ENCODE assay signal across 8 cellular contexts in the genomic region with DNA sequence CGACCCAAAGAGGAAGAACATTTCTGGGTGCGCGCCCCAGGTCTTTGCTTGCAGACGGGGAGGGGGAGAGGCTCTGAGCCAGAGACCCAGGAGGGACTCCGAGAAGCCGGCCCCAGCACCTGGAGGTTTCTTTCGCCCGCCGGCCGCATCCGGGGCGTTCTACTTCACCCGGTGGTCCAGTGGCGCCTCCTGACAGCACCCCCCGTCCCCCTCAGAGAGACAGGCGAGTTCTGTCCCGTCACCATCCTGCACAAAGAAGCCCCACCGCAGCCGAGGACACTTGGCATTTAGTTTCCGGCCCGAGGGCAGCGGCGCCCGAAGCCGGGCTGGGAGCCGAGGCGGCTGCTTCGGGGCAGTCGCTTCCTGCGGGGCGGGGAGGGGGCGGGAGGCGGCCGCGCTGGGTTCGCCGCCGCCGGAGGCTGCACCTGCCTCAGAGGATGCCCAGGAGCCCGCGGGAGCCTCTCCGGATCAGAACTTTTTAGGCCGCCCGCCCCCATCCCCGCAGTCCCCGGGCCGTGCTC. TPM values are rescaled to one million over a fixed set of nuclear protein-coding genes. Genes with fewer than 3 reads are reported as not detected.
A peak's percentile ranks its signal among the peaks of the same experiment; 100 is the strongest.
DNase-seq lines count a peak whose midpoint lies in the region; ATAC-seq and TF ChIP-seq lines count a peak whose summit lies in the region.

TMEM178B (plus strand) TSS at position 424 of the 521 bp plus-strand sequence.

- TF ChIP-seq POLR2A in vagina (IDR thresholded peaks at IDR 0.05) = no peak

- no peak within 1 kb of the TSS for H3K27ac Mint-ChIP-seq in mesothelial cell of epicardium

- no peaks in the 10 kb centered on the region for H3K9me3 Mint-ChIP-seq in mesothelial cell of epicardium

- CTCF ChIA-PET in Panc1 (lab: Charles Lee) = no interaction called here

- peak; percentile 20 for ATAC-seq in Panc1

- in situ Hi-C loops in Panc1 (cut with HindIII; ENCODE audit: low pct_unique_long_range_greater_than_20kb, low sequenced_read_pairs) = no loop called here

- H3K9me3 ChIP-seq in Panc1 (ENCODE audit: control insufficient read depth, insufficient read depth, low read depth, low read length) = no peaks in the 10 kb centered on the region
- no peaks in the 10 kb centered on the region for H3K9me3 ChIP-seq in effector memory CD4-positive, alpha-beta T cell (ENCODE audit: control insufficient read depth, low read length)
- H3K9me3 ChIP-seq in vagina = no peaks in the 10 kb centered on the region

- H3K4me3 Mint-ChIP-seq in mesothelial cell of epicardium = peak within 1 kb of the TSS; percentile 65

- H3K27ac ChIP-seq in Panc1 (ENCODE audit: low read length) (no peak within 1 kb of the TSS), vagina (no peak within 1 kb of the TSS)
- no peak within 1 kb of the TSS for H3K27ac ChIP-seq in effector memory CD4-positive, alpha-beta T cell (ENCODE audit: insufficient read depth, low read length, poor library complexity, severe bottlenecking)

- no peaks in the 10 kb centered on the region for H3K36me3 ChIP-seq in Panc1 (ENCODE audit: control insufficient read depth, insufficient read depth, low read length)
- no peaks in the 10 kb centered on the region for H3K36me3 ChIP-seq in effector memory CD4-positive, alpha-beta T cell (ENCODE audit: control insufficient read depth, insufficient read depth, low read length)
- H3K36me3 ChIP-seq in vagina = no peaks in the 10 kb centered on the region

- H3K27me3 ChIP-seq in Panc1 (ENCODE audit: control insufficient read depth, insufficient read depth, low read length) = peaks cover 54% of the 10 kb centered on the region
- peaks cover 26% of the 10 kb centered on the region for H3K27me3 ChIP-seq in effector memory CD4-positive, alpha-beta T cell (replicated peaks; ENCODE audit: control insufficient read depth, insufficient read depth, low read length, poor library complexity, severe bottlenecking)
- no peaks in the 10 kb centered on the region for H3K27me3 ChIP-seq in vagina

- peaks cover 17% of the 10 kb centered on the region for H3K4me1 Mint-ChIP-seq in mesothelial cell of epicardium

- H3K4me3 ChIP-seq in Panc1 (ENCODE audit: low read depth in 2 of 2, low read length in 2 of 2) = peak within 1 kb of the TSS; percentile 37 to 60
- H3K4me3 ChIP-seq in effector memory CD4-positive, alpha-beta T cell (ENCODE audit: insufficient read depth, low read depth, low read length, poor library complexity, severe bottlenecking) = peak within 1 kb of the TSS; percentile 43
- H3K4me3 ChIP-seq in vagina = peak within 1 kb of the TSS; percentile 46 to 51

- intact Hi-C loops in Panc1 (cut with micrococcal nuclease; ENCODE audit: unreplicated experiment) (no loop called here), vagina (cut with DNase I) (no loop called here)

- H3K4me1 ChIP-seq in Panc1 (ENCODE audit: control insufficient read depth, insufficient read depth, low read length) = peaks cover 6% of the 10 kb centered on the region; the same call in 1 of the 2 replicates
- peaks cover 31% of the 10 kb centered on the region for H3K4me1 ChIP-seq in effector memory CD4-positive, alpha-beta T cell (ENCODE audit: control insufficient read depth, insufficient read depth, low read length, poor library complexity, severe bottlenecking)
- peaks cover 41% of the 10 kb centered on the region for H3K4me1 ChIP-seq in vagina

- H3K36me3 Mint-ChIP-seq in mesothelial cell of epicardium = no peaks in the 10 kb centered on the region

- POLR2A ChIA-PET in Panc1 (lab: Charles Lee) = no interaction called here

- peak; percentile 48 for DNase-seq in NCI-H2171 treated with DMSO at 0.1 percent for 48 hours (lab: John Stamatoyannopoulos, UW)
- DNase-seq in NCI-H2171 (lab: John Stamatoyannopoulos, UW) = no peak
- no peak for DNase-seq in Panc1 (ENCODE audit: low read depth, low spot score)
- DNase-seq in effector memory CD4-positive, alpha-beta T cell = no peak
- DNase-seq in mesothelial cell of epicardium (ENCODE audit: low spot score in 2 of 2, unreplicated experiment in 2 of 2) = peak; percentile 19 to 38
- DNase-seq in vagina (ENCODE audit: extremely low spot score in 2 of 2) = no peak
- DNase-seq in central memory CD4-positive, alpha-beta T cell = no peak
- DNase-seq in KG1 (lab: John Stamatoyannopoulos, UW) = no peak

- TF ChIP-seq CTCF in Panc1 (IDR thresholded peaks at IDR 0.05) (no peak), mesothelial cell of epicardium (IDR thresholded peaks at IDR 0.05; ENCODE audit: unreplicated experiment) (no peak), vagina (IDR thresholded peaks at IDR 0.05) (no peak)

- peaks cover 50% of the 10 kb centered on the region for H3K27me3 Mint-ChIP-seq in mesothelial cell of epicardium (ENCODE audit: low read depth)

- no TSS peak for BruUV-seq in Panc1 (replicated peaks; lab: Mats Ljungman, UMichigan)

RNA-seq across cellular contexts. Expression of gene TMEM178B, which starts in this region (rescaled TPM):
- total RNA-seq in Panc1 (2021; ENCODE audit: unreplicated experiment) (0.39 TPM), mesothelial cell of epicardium (0.11 to 0.31 TPM (median 0.16 TPM) in 3 replicates), vagina (1.2 TPM)
- 0.04 TPM for polyA plus RNA-seq in Panc1 (2012; ENCODE audit: insufficient read length)

Comparison
In these comparisons a context has a peak if more than half of its experiments do, and no peak if none do; other contexts are left out.
1. Peak in ATAC-seq and H3K4me3 ChIP-seq in Panc1; RNA of the gene not detected or under 1 TPM.
2. Peak in DNase-seq in mesothelial cell of epicardium; RNA of the gene not detected or under 1 TPM.